12 cellular contexts compared by ENCODE assay signal in genomic region chr14:61147369-61147897, GRCh38.
DNase-seq lines count a peak whose midpoint lies in the region; ATAC-seq and TF ChIP-seq lines count a peak whose summit lies in the region.
"Had no signal": no experiment of that assay in that cellular context is flagged by ENCODE, and none has a peak within 500 bp of the region (broad histone marks: within the 10 kb centered on the region; RNA-seq: fewer than 3 reads in every experiment).

No MANE protein-coding gene starts in this region.

- peaks cover 16% of the 10 kb centered on the region for H3K36me3 Mint-ChIP-seq in mesothelial cell of epicardium

- DNase-seq in A172 (ENCODE audit: low spot score) (peak; percentile 49), NCI-H2107 (lab: John Stamatoyannopoulos, UW) (peak; percentile 62), caudate nucleus (lab: John Stamatoyannopoulos, UW) (peak in 1 of 61 donors; percentile 49), mesothelial cell of epicardium (ENCODE audit: low spot score in 2 of 2, unreplicated experiment in 2 of 2) (no peak)
- DNase-seq in stimulated activated CD4-positive, alpha-beta T cell treated with anti-CD3 and anti-CD28 coated beads, Interleukin-4, amount 100 ng/mL, for 4 hours: no peak
- DNase-seq: activated naive CD8-positive, alpha-beta T cell treated with anti-CD3 and anti-CD28 coated beads, Interleukin-2, amount 50 U/mL, for 24 hours; mucosa of descending colon; MV-4-11; testis had no signal

- H3K27me3 Mint-ChIP-seq in mesothelial cell of epicardium (ENCODE audit: low read depth): no peaks in the 10 kb centered on the region

- peak overlapping the region; percentile 69 for H3K27ac Mint-ChIP-seq in mesothelial cell of epicardium
- H3K27ac Mint-ChIP-seq: activated naive CD8-positive, alpha-beta T cell treated with anti-CD3 and anti-CD28 coated beads, Interleukin-2, amount 50 U/mL, for 24 hours had no signal

- H3K4me1 Mint-ChIP-seq in mesothelial cell of epicardium: peaks cover 41% of the 10 kb centered on the region
- H3K4me1 Mint-ChIP-seq: activated naive CD8-positive, alpha-beta T cell treated with anti-CD3 and anti-CD28 coated beads, Interleukin-2, amount 50 U/mL, for 24 hours had no signal

- no peak overlapping the region for H3K4me3 Mint-ChIP-seq in mesothelial cell of epicardium
- H3K4me3 Mint-ChIP-seq: activated naive CD8-positive, alpha-beta T cell treated with anti-CD3 and anti-CD28 coated beads, Interleukin-2, amount 50 U/mL, for 24 hours had no signal

- no peak for ATAC-seq in HG03139 (IDR thresholded peaks at IDR 0.05; ENCODE audit: unreplicated experiment)
- ATAC-seq in HG02623 (IDR thresholded peaks at IDR 0.05; ENCODE audit: unreplicated experiment): no peak
- no peak for ATAC-seq in HG03342 (IDR thresholded peaks at IDR 0.05; ENCODE audit: unreplicated experiment)
- ATAC-seq: activated naive CD8-positive, alpha-beta T cell treated with anti-CD3 and anti-CD28 coated beads, Interleukin-2, amount 50 U/mL, for 24 hours; mucosa of descending colon had no signal

- peaks cover 23% of the 10 kb centered on the region for H3K9me3 Mint-ChIP-seq in mesothelial cell of epicardium

- TF ChIP-seq CTCF in mesothelial cell of epicardium (IDR thresholded peaks at IDR 0.05; ENCODE audit: unreplicated experiment): no peak

- H3K27ac ChIP-seq in caudate nucleus (ENCODE audit: low read depth, low read length): peak overlapping the region; percentile 74
- H3K27ac ChIP-seq: testis had no signal

Comparison
In these comparisons a context has a peak if more than half of its experiments do, and no peak if none do; other contexts are left out.
1. DNase-seq: peak in A172 (single experiment) and NCI-H2107 (single experiment); none in mesothelial cell of epicardium (0 of 2) and stimulated activated CD4-positive, alpha-beta T cell treated with anti-CD3 and anti-CD28 coated beads, Interleukin-4, amount 100 ng/mL, for 4 hours (0 of 2).